In genomic region chr1:57195436-57195941, GRCh38 we compare ENCODE assay signal across 21 cellular contexts.
"Had no signal": no experiment of that assay in that cellular context is flagged by ENCODE, and none has a peak within 500 bp of the region (broad histone marks: within the 10 kb centered on the region; RNA-seq: fewer than 3 reads in every experiment).

No MANE protein-coding gene starts in this region.

- DNase-seq: KBM-7; MV-4-11; NCI-H1048; NCI-H1105; NCI-H1417 treated with DMSO at 0.1 percent for 48 hours; NCI-H146; NCI-H1694 treated with DMSO at 0.1 percent for 48 hours; NCI-H1930; NCI-H2107; NCI-H2227 treated with DMSO at 0.1 percent for 48 hours; NCI-H524 treated with DMSO at 0.1 percent for 48 hours; NCI-H69; NCI-H774; NK-92 treated with Interleukin-12 subunit alpha and Interleukin-12 subunit beta, amount 100 ng/mL, for 24 hours; OCI-M1; PC-9; Peyer's patch; Right ventricle myocardium superior; SIG-M5 had no signal

- H3K27me3 ChIP-seq: Peyer's patch had no signal

- H3K36me3 ChIP-seq: Peyer's patch, SJSA1 had no signal

- H3K9me3 ChIP-seq: Peyer's patch, SJSA1 had no signal

- H3K4me1 ChIP-seq: Peyer's patch, SJSA1 had no signal

- H3K4me3 ChIP-seq: PC-9, Peyer's patch, SJSA1, SK-N-MC had no signal

- H3K27ac ChIP-seq: PC-9, Peyer's patch, SJSA1, SK-N-MC had no signal
